Comparison of ENCODE assay signal across 17 cellular contexts in genomic region chr12:102423447-102423846, GRCh38. TPM values are rescaled to one million over a fixed set of nuclear protein-coding genes. Genes with fewer than 3 reads are reported as not detected.
"Had no signal": no experiment of that assay in that cellular context is flagged by ENCODE, and none has a peak within 500 bp of the region (broad histone marks: within the 10 kb centered on the region; RNA-seq: fewer than 3 reads in every experiment).

No MANE protein-coding gene starts in this region.

- DNase-seq: activated CD4-positive, alpha-beta T cell treated with anti-CD3 and anti-CD28 coated beads, Interleukin-2, amount 10 ng/mL, durations not matched to agents 7 days and 5 days; activated CD4-positive, CD25-positive, alpha-beta regulatory T cell; activated CD8-positive, alpha-beta memory T cell treated with anti-CD3 and anti-CD28 coated beads for 24 hours; activated naive CD8-positive, alpha-beta T cell treated with anti-CD3 and anti-CD28 coated beads, Interleukin-2, amount 10 ng/mL, durations not matched to agents 7 days and 5 days; anterior cingulate cortex; dermis blood vessel endothelial cell; islet precursor cell; mammary epithelial cell; ovary; spleen; stimulated activated CD4-positive, alpha-beta T cell treated with anti-CD3 and anti-CD28 coated beads, Interleukin-1b, Interleukin-23, amount 100 ng/mL, for 48 hours; thyroid gland had no signal

- H3K4me3 ChIP-seq: ovary, spleen, thyroid gland had no signal

- FAIRE-seq: bronchial epithelial cell, urothelium cell line had no signal

- H3K4me1 ChIP-seq: spleen had no signal

- H3K36me3 ChIP-seq: ovary, spleen, thyroid gland had no signal

- H3K27me3 ChIP-seq: ovary, spleen, thyroid gland had no signal

- H3K9me3 ChIP-seq: ovary, spleen, thyroid gland had no signal

- H3K27ac ChIP-seq: epithelial cell of prostate, ovary, spleen, thyroid gland had no signal

- ATAC-seq: left lobe of liver, sciatic nerve had no signal

RNA-seq across cellular contexts. Expression of gene IGF1, which starts 56.9 kb away (rescaled TPM):
- total RNA-seq: mammary epithelial cell had no signal
- polyA plus RNA-seq: mammary epithelial cell had no signal
